Comparison of ENCODE assay signal across 15 cellular contexts in the genomic region with DNA sequence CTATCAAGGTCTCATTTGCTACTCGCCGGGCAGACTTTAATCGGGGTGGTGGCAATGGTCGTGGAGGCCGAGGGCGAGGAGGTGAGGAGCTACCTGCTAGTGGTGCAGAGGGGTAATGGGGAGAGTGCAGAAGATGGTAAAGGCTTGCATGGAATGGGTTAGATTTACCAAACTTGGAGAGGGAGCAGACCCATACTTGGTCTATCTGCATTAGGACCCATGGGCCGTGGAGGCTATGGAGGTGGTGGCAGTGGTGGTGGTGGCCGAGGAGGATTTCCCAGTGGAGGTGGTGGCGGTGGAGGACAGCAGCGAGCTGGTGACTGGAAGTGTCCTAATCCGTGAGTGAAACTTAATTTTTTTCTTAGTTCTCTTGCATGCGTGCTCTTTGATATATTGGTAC. TPM values are rescaled to one million over a fixed set of nuclear protein-coding genes. Genes with fewer than 3 reads are reported as not detected.
DNase-seq lines count a peak whose midpoint lies in the region; ATAC-seq and TF ChIP-seq lines count a peak whose summit lies in the region.
"Had no signal": no experiment of that assay in that cellular context is flagged by ENCODE, and none has a peak within 500 bp of the region (broad histone marks: within the 10 kb centered on the region; RNA-seq: fewer than 3 reads in every experiment).

No MANE protein-coding gene starts in this region.

- H3K9me3 ChIP-seq in T-helper 17 cell (ENCODE audit: control insufficient read depth, low read length, poor library complexity, severe bottlenecking) (no peaks in the 10 kb centered on the region), endodermal cell (ENCODE audit: control insufficient read depth, low read length) (no peaks in the 10 kb centered on the region)
- H3K9me3 ChIP-seq: Peyer's patch had no signal

- no peak for TF ChIP-seq CTCF in endodermal cell (conservative IDR thresholded peaks at IDR 0.05)

- 95 to 100% methylated on average over 8 to 12 of the region's 12 CpGs for WGBS in endodermal cell (ENCODE audit: insufficient coverage in 1 of 2, insufficient read length in 1 of 2), 2 experiments

- no peaks in the 10 kb centered on the region for H3K9me3 Mint-ChIP-seq in activated naive CD4-positive, alpha-beta T cell treated with anti-CD3 and anti-CD28 coated beads, Interleukin-2, amount 50 U/mL, for 24 hours
- H3K9me3 Mint-ChIP-seq in endodermal cell, result no peaks in the 10 kb centered on the region
- H3K9me3 Mint-ChIP-seq in stimulated activated naive B cell treated with anti-CD40 and anti-IgM and Interleukin-4, amounts not matched to agents 10 μg/mL and 1 μg/mL and 100 μg/mL, for 72 hours, result no peaks in the 10 kb centered on the region

- no peak overlapping the region for H3K9ac ChIP-seq in endodermal cell (ENCODE audit: extremely low read depth, low read length, poor library complexity, severe bottlenecking)

- intact Hi-C loops in left ventricle myocardium superior (cut with micrococcal nuclease) (no loop called here), Right ventricle myocardium inferior (cut with DNase I) (no loop called here)

- ATAC-seq in T-helper 17 cell, result no peak
- no peak for ATAC-seq in stimulated activated naive B cell treated with anti-CD40 and anti-IgM and Interleukin-4, amounts not matched to agents 10 μg/mL and 1 μg/mL and 100 μg/mL, for 72 hours (replicated peaks)
- no peak for ATAC-seq in left ventricle myocardium superior
- ATAC-seq in Right ventricle myocardium inferior, result no peak

- H3K36me3 ChIP-seq in endodermal cell (ENCODE audit: control insufficient read depth, insufficient read depth, low read length), result peaks cover 100% of the 10 kb centered on the region

- no peak for DNase-seq in activated naive CD4-positive, alpha-beta T cell treated with anti-CD3 and anti-CD28 coated beads, Interleukin-2, amount 50 U/mL, for 16 hours
- DNase-seq in T-helper 17 cell, result no peak
- no peak for DNase-seq in endodermal cell
- no peak for DNase-seq in stimulated activated naive B cell treated with anti-CD40 and anti-IgM and Interleukin-4, amounts not matched to agents 10 μg/mL and 1 μg/mL and 100 μg/mL, for 72 hours
- no peak for DNase-seq in left ventricle myocardium superior
- DNase-seq in Right ventricle myocardium inferior (ENCODE audit: missing footprints), result no peak
- DNase-seq in NCI-H226, result no peak
- DNase-seq: NCI-H1436 treated with DMSO at 0.1 percent for 48 hours, Peyer's patch, WERI-Rb-1 had no signal

- H3K4me1 ChIP-seq in endodermal cell (ENCODE audit: control insufficient read depth, insufficient read depth, low read length), result no peaks in the 10 kb centered on the region
- H3K4me1 ChIP-seq: Peyer's patch had no signal

- no peaks in the 10 kb centered on the region for H3K27me3 ChIP-seq in endodermal cell (ENCODE audit: control insufficient read depth, insufficient read depth, low read length, poor library complexity, severe bottlenecking)
- H3K27me3 ChIP-seq: Peyer's patch had no signal

- H3K27ac Mint-ChIP-seq in activated naive CD4-positive, alpha-beta T cell treated with anti-CD3 and anti-CD28 coated beads, Interleukin-2, amount 50 U/mL, for 24 hours, result peak overlapping the region; percentile 85
- peak overlapping the region; percentile 99 for H3K27ac Mint-ChIP-seq in T-helper 17 cell
- peak overlapping the region; percentile 79 for H3K27ac Mint-ChIP-seq in endodermal cell
- H3K27ac Mint-ChIP-seq in stimulated activated naive B cell treated with anti-CD40 and anti-IgM and Interleukin-4, amounts not matched to agents 10 μg/mL and 1 μg/mL and 100 μg/mL, for 72 hours, result peak overlapping the region; percentile 34

- no peaks in the 10 kb centered on the region for H3K27me3 Mint-ChIP-seq in activated naive CD4-positive, alpha-beta T cell treated with anti-CD3 and anti-CD28 coated beads, Interleukin-2, amount 50 U/mL, for 24 hours
- H3K27me3 Mint-ChIP-seq in T-helper 17 cell (no peaks in the 10 kb centered on the region), endodermal cell (ENCODE audit: insufficient read depth) (no peaks in the 10 kb centered on the region)
- no peaks in the 10 kb centered on the region for H3K27me3 Mint-ChIP-seq in stimulated activated naive B cell treated with anti-CD40 and anti-IgM and Interleukin-4, amounts not matched to agents 10 μg/mL and 1 μg/mL and 100 μg/mL, for 72 hours

- no peak overlapping the region for H3K27ac ChIP-seq in endodermal cell (ENCODE audit: low read depth, low read length)
- H3K27ac ChIP-seq: Peyer's patch, WERI-Rb-1 had no signal

- peaks cover 85% of the 10 kb centered on the region for H3K4me1 Mint-ChIP-seq in activated naive CD4-positive, alpha-beta T cell treated with anti-CD3 and anti-CD28 coated beads, Interleukin-2, amount 50 U/mL, for 24 hours
- H3K4me1 Mint-ChIP-seq in T-helper 17 cell (peaks cover 66% of the 10 kb centered on the region), endodermal cell (no peaks in the 10 kb centered on the region)
- H3K4me1 Mint-ChIP-seq in stimulated activated naive B cell treated with anti-CD40 and anti-IgM and Interleukin-4, amounts not matched to agents 10 μg/mL and 1 μg/mL and 100 μg/mL, for 72 hours, result peaks cover 36 to 67% of the 10 kb centered on the region in 2 donors

- H3K4me3 ChIP-seq in endodermal cell (ENCODE audit: low read length), result no peak overlapping the region
- H3K4me3 ChIP-seq: Peyer's patch had no signal

- peaks cover 57% of the 10 kb centered on the region for H3K36me3 Mint-ChIP-seq in activated naive CD4-positive, alpha-beta T cell treated with anti-CD3 and anti-CD28 coated beads, Interleukin-2, amount 50 U/mL, for 24 hours
- peaks cover 26% of the 10 kb centered on the region for H3K36me3 Mint-ChIP-seq in T-helper 17 cell (ENCODE audit: low read depth)
- peaks cover 96% of the 10 kb centered on the region for H3K36me3 Mint-ChIP-seq in endodermal cell (ENCODE audit: low read depth)
- H3K36me3 Mint-ChIP-seq in stimulated activated naive B cell treated with anti-CD40 and anti-IgM and Interleukin-4, amounts not matched to agents 10 μg/mL and 1 μg/mL and 100 μg/mL, for 72 hours, result peaks cover 66 to 85% of the 10 kb centered on the region in 2 donors

- H3K4me3 Mint-ChIP-seq in activated naive CD4-positive, alpha-beta T cell treated with anti-CD3 and anti-CD28 coated beads, Interleukin-2, amount 50 U/mL, for 24 hours, result peak overlapping the region; percentile 23
- H3K4me3 Mint-ChIP-seq in T-helper 17 cell, result peak overlapping the region; percentile 58
- H3K4me3 Mint-ChIP-seq in endodermal cell, result no peak overlapping the region
- peak overlapping the region in 1 of 2 donors; percentile 27 for H3K4me3 Mint-ChIP-seq in stimulated activated naive B cell treated with anti-CD40 and anti-IgM and Interleukin-4, amounts not matched to agents 10 μg/mL and 1 μg/mL and 100 μg/mL, for 72 hours

RNA-seq across cellular contexts. Expression of gene FUS, which starts 10.1 kb away (rescaled TPM):
- total RNA-seq in T-helper 17 cell (100 to 1,000 TPM; 910 to 947 TPM), endodermal cell (100 to 1,000 TPM; 698 to 827 TPM), left ventricle myocardium superior (84.8 TPM), Right ventricle myocardium inferior (86.8 TPM)
- 472 TPM for polyA plus RNA-seq in endodermal cell (2013, experiment 1 of 2)
- 385 TPM for polyA plus RNA-seq in endodermal cell (2013, experiment 2 of 2)

RNA-seq across cellular contexts. Expression of gene PYCARD, which starts 12.5 kb away (rescaled TPM):
- total RNA-seq in T-helper 17 cell (10 to 100 TPM; 17.9 to 22.1 TPM), endodermal cell (10 to 100 TPM; 26.3 to 29.8 TPM), left ventricle myocardium superior (7.4 TPM), Right ventricle myocardium inferior (9.1 TPM)
- polyA plus RNA-seq in endodermal cell (2013, experiment 1 of 2), result 1.1 TPM
- polyA plus RNA-seq in endodermal cell (2013, experiment 2 of 2), result 0.99 TPM

RNA-seq across cellular contexts. Expression of gene TRIM72, which starts 23.9 kb away (rescaled TPM):
- total RNA-seq in T-helper 17 cell (under 1 TPM; 0.08 to 0.17 TPM), endodermal cell (under 1 TPM; 0.15 to 0.20 TPM), left ventricle myocardium superior (0.40 TPM), Right ventricle myocardium inferior (2.1 TPM)
- not detected for polyA plus RNA-seq in endodermal cell (2013, experiment 1 of 2)
- not detected for polyA plus RNA-seq in endodermal cell (2013, experiment 2 of 2)
- total RNA-seq: G401, Peyer's patch, pulmonary artery endothelial cell had no signal

RNA-seq across cellular contexts. Expression of gene PYDC1, which starts 26.9 kb away (rescaled TPM):
- total RNA-seq in T-helper 17 cell (not detected), endodermal cell (not detected), left ventricle myocardium superior (not detected), Right ventricle myocardium inferior (not detected)
- polyA plus RNA-seq in endodermal cell (2013, experiment 1 of 2), result not detected
- not detected for polyA plus RNA-seq in endodermal cell (2013, experiment 2 of 2)
- total RNA-seq: G401, LHCN-M2, liver, Peyer's patch, pulmonary artery endothelial cell had no signal
- polyA plus RNA-seq: liver had no signal

RNA-seq across cellular contexts. Expression of gene PRSS36, which starts 40.2 kb away (rescaled TPM):
- under 1 TPM; 0.10 to 0.47 TPM for total RNA-seq in T-helper 17 cell
- under 1 TPM; 0.22 to 0.71 TPM for total RNA-seq in endodermal cell
- 0.46 TPM for polyA plus RNA-seq in endodermal cell (2013, experiment 1 of 2)
- 0.29 TPM for polyA plus RNA-seq in endodermal cell (2013, experiment 2 of 2)
- 2.7 TPM for total RNA-seq in left ventricle myocardium superior
- 3.0 TPM for total RNA-seq in Right ventricle myocardium inferior
- total RNA-seq: G401 had no signal

Comparison
In these comparisons a context has a peak if more than half of its experiments do, and no peak if none do; other contexts are left out.
1. H3K27ac Mint-ChIP-seq: peak in every context shown above with its lines; median percentile 99 in T-helper 17 cell; 85 in activated naive CD4-positive, alpha-beta T cell treated with anti-CD3 and anti-CD28 coated beads, Interleukin-2, amount 50 U/mL, for 24 hours; 79 in endodermal cell; 34 in stimulated activated naive B cell treated with anti-CD40 and anti-IgM and Interleukin-4, amounts not matched to agents 10 μg/mL and 1 μg/mL and 100 μg/mL, for 72 hours.